ENCODE assay signal across 18 cellular contexts in genomic region chr3:8282541-8283165, GRCh38.
"Had no signal": no experiment of that assay in that cellular context is flagged by ENCODE, and none has a peak within 500 bp of the region (broad histone marks: within the 10 kb centered on the region; RNA-seq: fewer than 3 reads in every experiment).

No MANE protein-coding gene starts in this region.

- ATAC-seq: activated CD8-positive, alpha-beta memory T cell treated with anti-CD3 and anti-CD28 coated beads, Interleukin-2, amount 10 ng/mL, durations not matched to agents 7 days and 5 days; activated naive CD8-positive, alpha-beta T cell treated with anti-CD3 and anti-CD28 coated beads, Interleukin-2, amount 50 U/mL, for 24 hours; foreskin keratinocyte; left lobe of liver; natural killer cell; T-cell had no signal

- H3K4me1 ChIP-seq: foreskin keratinocyte, tibial artery had no signal

- H3K27me3 ChIP-seq: foreskin keratinocyte, tibial artery had no signal

- H3K27ac ChIP-seq: epithelial cell of prostate, foreskin keratinocyte, tibial artery had no signal

- H3K36me3 ChIP-seq: tibial artery had no signal

- H3K9me3 ChIP-seq: tibial artery had no signal

- H3K4me3 ChIP-seq: lung, tibial artery had no signal

- DNase-seq: activated CD4-positive, alpha-beta memory T cell treated with anti-CD3 and anti-CD28 coated beads, Interleukin-2, amount 10 ng/mL, durations not matched to agents 7 days and 5 days; activated CD4-positive, alpha-beta T cell treated with anti-CD3 and anti-CD28 coated beads for 48 hours; activated CD8-positive, alpha-beta memory T cell treated with anti-CD3 and anti-CD28 coated beads, Interleukin-2, amount 10 ng/mL, durations not matched to agents 7 days and 5 days; activated effector memory CD4-positive, alpha-beta T cell treated with anti-CD3 and anti-CD28 coated beads, Interleukin-2, amount 50 U/mL, for 16 hours; activated naive CD4-positive, alpha-beta T cell treated with anti-CD3 and anti-CD28 coated beads, Interleukin-2, amount 50 U/mL, for 16 hours; activated naive CD8-positive, alpha-beta T cell treated with anti-CD3 and anti-CD28 coated beads, Interleukin-2, amount 50 U/mL, for 24 hours; activated T-cell treated with anti-CD3 and anti-CD28 coated beads for 4 hours; foreskin keratinocyte; kidney; natural killer cell; retina; stimulated activated CD4-positive, alpha-beta T cell treated with anti-CD3 and anti-CD28 coated beads, Interleukin-12 subunit alpha, Interleukin-12 subunit beta, amount 100 ng/mL, for 4 hours; stimulated activated CD4-positive, alpha-beta T cell treated with anti-CD3 and anti-CD28 coated beads, Interleukin-1b, Interleukin-23, amount 100 ng/mL, for 48 hours; T-cell; tibial artery had no signal
